29 cellular contexts compared by ENCODE assay signal in the genomic region with DNA sequence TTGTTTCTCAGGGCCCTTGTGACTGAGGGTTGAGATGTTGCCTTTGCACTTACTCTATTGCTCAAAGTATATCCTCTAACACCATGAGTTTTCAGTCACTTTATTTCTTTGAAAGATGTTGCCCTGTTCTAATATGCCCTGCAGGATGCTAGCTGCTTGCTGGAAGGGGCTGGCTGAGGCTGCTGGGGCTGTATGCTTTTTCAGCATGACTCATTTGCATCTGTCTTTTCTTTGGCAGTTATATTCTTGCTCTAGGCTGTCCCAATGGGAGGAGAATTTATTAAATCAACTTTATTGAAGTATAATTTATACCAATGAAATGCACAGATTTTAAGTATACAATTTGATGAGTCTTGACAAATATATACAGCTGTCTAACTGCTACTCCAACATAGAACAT.
"Had no signal": no experiment of that assay in that cellular context is flagged by ENCODE, and none has a peak within 500 bp of the region (broad histone marks: within the 10 kb centered on the region; RNA-seq: fewer than 3 reads in every experiment).

No MANE protein-coding gene starts in this region.

- H3K4me1 ChIP-seq: ascending aorta, SJSA1 had no signal

- H3K27ac ChIP-seq: ascending aorta, brain microvascular endothelial cell, cardiac muscle cell, RWPE1, SJSA1 had no signal

- H3K27me3 ChIP-seq: ascending aorta, brain microvascular endothelial cell, cardiac muscle cell, SJSA1 had no signal

- ATAC-seq: activated CD8-positive, alpha-beta memory T cell treated with anti-CD3 and anti-CD28 coated beads, Interleukin-2, amount 10 ng/mL, durations not matched to agents 7 days and 5 days; K562; Panc1; T-helper 17 cell; WTC11 had no signal

- H3K9me3 ChIP-seq: SJSA1 had no signal

- DNase-seq: activated CD4-positive, alpha-beta T cell treated with anti-CD3 and anti-CD28 coated beads for 1 hour; activated CD4-positive, alpha-beta T cell treated with anti-CD3 and anti-CD28 coated beads, Interleukin-2, amount 10 ng/mL, durations not matched to agents 24 days and 14 days; activated CD4-positive, alpha-beta T cell treated with anti-CD3 and anti-CD28 coated beads, Interleukin-2, amount 50 U/mL, for 48 hours; activated CD8-positive, alpha-beta memory T cell treated with anti-CD3 and anti-CD28 coated beads, Interleukin-2, amount 10 ng/mL, durations not matched to agents 7 days and 5 days; activated effector memory CD4-positive, alpha-beta T cell treated with Interleukin-2 at 50 U/mL for 16 hours; activated naive CD4-positive, alpha-beta T cell; activated T-cell treated with anti-CD3 and anti-CD28 coated beads, Interleukin-2, amount 50 U/mL, for 24 hours; amniotic stem cell; brain microvascular endothelial cell; Karpas-422; NCI-H1105 treated with DMSO at 0.1 percent for 48 hours; NCI-H1436 treated with DMSO at 0.1 percent for 48 hours; NCI-H187; NCI-H2081 treated with DMSO at 0.1 percent for 48 hours; NCI-H2171; NCI-H2227 treated with DMSO at 0.1 percent for 48 hours; NCI-H446 treated with DMSO at 0.1 percent for 48 hours; NCI-H524 treated with DMSO at 0.1 percent for 48 hours; NCI-H82; Right ventricle myocardium superior; T-helper 17 cell; T-helper 9 cell had no signal

- H3K4me3 ChIP-seq: ascending aorta, cardiac muscle cell, K562, SJSA1 had no signal

- H3K36me3 ChIP-seq: ascending aorta, brain microvascular endothelial cell, cardiac muscle cell, SJSA1 had no signal
